In genomic region chr7:44220046-44220720, GRCh38 we compare ENCODE assay signal across 17 cellular contexts.
"Had no signal": no experiment of that assay in that cellular context is flagged by ENCODE, and none has a peak within 500 bp of the region (broad histone marks: within the 10 kb centered on the region; RNA-seq: fewer than 3 reads in every experiment).

No MANE protein-coding gene starts in this region.

- H3K36me3 ChIP-seq: ovary, transverse colon had no signal

- H3K4me3 ChIP-seq: body of pancreas, coronary artery, esophagus muscularis mucosa, ovary, SK-N-MC, smooth muscle cell, transverse colon had no signal

- H3K4me2 ChIP-seq: smooth muscle cell had no signal

- H3K4me1 ChIP-seq: esophagus muscularis mucosa, transverse colon had no signal

- H3K27ac ChIP-seq: body of pancreas, coronary artery, esophagus muscularis mucosa, ovary, SK-N-MC, transverse colon, VCaP had no signal

- DNase-seq: activated CD4-positive, alpha-beta T cell treated with anti-CD3 and anti-CD28 coated beads for 36 hours; activated CD8-positive, alpha-beta T cell treated with anti-CD3 and anti-CD28 coated beads for 36 hours; activated effector memory CD4-positive, alpha-beta T cell treated with Interleukin-2 at 50 U/mL for 16 hours; activated T-cell treated with anti-CD3 and anti-CD28 coated beads, Interleukin-2, amount 50 U/mL, for 4 hours; amniotic stem cell; central memory CD4-positive, alpha-beta T cell; hippocampal formation; stimulated activated naive CD8-positive, alpha-beta T cell treated with anti-CD3 and anti-CD28 coated beads, Interleukin-15, Interleukin-2, amounts not matched to agents 100 U/mL and 50 U/mL, for 24 hours; T-helper 1 cell; transverse colon had no signal

- H3K9me3 ChIP-seq: body of pancreas, ovary, transverse colon had no signal

- ATAC-seq: activated CD4-positive, alpha-beta T cell treated with anti-CD3 and anti-CD28 coated beads for 36 hours; activated CD8-positive, alpha-beta T cell treated with anti-CD3 and anti-CD28 coated beads for 36 hours; activated T-cell treated with anti-CD3 and anti-CD28 coated beads, Interleukin-2, amount 50 U/mL, for 4 hours; body of pancreas; stimulated activated naive CD8-positive, alpha-beta T cell treated with anti-CD3 and anti-CD28 coated beads, Interleukin-15, Interleukin-2, amounts not matched to agents 100 U/mL and 50 U/mL, for 24 hours had no signal

- H3K27me3 ChIP-seq: body of pancreas, ovary had no signal
